ENCODE assay signal across 1 cellular context in genomic region chr6:23106951-23107350, GRCh38.
TF ChIP-seq lines count a peak whose summit lies in the region.

No MANE protein-coding gene starts in this region.

TF ChIP-seq in K562, 482 proteins besides CTCF, POLR2A, EP300 and RAD21 (continued from another document):
- TF ChIP-seq, protein P1, sequence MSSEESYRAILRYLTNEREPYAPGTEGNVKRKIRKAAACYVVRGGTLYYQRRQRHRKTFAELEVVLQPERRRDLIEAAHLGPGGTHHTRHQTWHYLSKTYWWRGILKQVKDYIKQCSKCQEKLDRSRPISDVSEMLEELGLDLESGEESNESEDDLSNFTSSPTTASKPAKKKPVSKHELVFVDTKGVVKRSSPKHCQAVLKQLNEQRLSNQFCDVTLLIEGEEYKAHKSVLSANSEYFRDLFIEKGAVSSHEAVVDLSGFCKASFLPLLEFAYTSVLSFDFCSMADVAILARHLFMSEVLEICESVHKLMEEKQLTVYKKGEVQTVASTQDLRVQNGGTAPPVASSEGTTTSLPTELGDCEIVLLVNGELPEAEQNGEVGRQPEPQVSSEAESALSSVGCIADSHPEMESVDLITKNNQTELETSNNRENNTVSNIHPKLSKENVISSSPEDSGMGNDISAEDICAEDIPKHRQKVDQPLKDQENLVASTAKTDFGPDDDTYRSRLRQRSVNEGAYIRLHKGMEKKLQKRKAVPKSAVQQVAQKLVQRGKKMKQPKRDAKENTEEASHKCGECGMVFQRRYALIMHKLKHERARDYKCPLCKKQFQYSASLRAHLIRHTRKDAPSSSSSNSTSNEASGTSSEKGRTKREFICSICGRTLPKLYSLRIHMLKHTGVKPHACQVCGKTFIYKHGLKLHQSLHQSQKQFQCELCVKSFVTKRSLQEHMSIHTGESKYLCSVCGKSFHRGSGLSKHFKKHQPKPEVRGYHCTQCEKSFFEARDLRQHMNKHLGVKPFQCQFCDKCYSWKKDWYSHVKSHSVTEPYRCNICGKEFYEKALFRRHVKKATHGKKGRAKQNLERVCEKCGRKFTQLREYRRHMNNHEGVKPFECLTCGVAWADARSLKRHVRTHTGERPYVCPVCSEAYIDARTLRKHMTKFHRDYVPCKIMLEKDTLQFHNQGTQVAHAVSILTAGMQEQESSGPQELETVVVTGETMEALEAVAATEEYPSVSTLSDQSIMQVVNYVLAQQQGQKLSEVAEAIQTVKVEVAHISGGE (CRISPR knock-in tag; IDR thresholded peaks at IDR 0.05), result no peak
- TF ChIP-seq, protein P2, sequence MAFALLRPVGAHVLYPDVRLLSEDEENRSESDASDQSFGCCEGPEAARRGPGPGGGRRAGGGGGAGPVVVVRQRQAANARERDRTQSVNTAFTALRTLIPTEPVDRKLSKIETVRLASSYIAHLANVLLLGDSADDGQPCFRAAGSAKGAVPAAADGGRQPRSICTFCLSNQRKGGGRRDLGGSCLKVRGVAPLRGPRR (CRISPR knock-in tag; IDR thresholded peaks at IDR 0.05), result no peak
- TF ChIP-seq YY1 (IDR thresholded peaks at IDR 0.05; ENCODE audit: borderline replicate concordance in 1 of 3, control insufficient read depth in 1 of 3, extremely low read depth in 1 of 3, insufficient read depth in 3 of 3, insufficient read length in 1 of 3, insufficient replicate concordance in 2 of 3, low read depth in 1 of 3, low read length in 2 of 3), result no peak
- no peak for TF ChIP-seq ZNF280B (CRISPR knock-in tag; IDR thresholded peaks at IDR 0.05)
- no peak for TF ChIP-seq UBTF (IDR thresholded peaks at IDR 0.05; ENCODE audit: borderline replicate concordance in 1 of 2, low read depth in 2 of 2, low read length in 2 of 2)
- TF ChIP-seq MYC (IDR thresholded peaks at IDR 0.05; ENCODE audit: low read depth, low read length), result no peak
- no peak for TF ChIP-seq MYC (CRISPR knock-in tag; IDR thresholded peaks at IDR 0.05; ENCODE audit: borderline replicate concordance, low read depth)
- TF ChIP-seq ZSCAN32 (CRISPR knock-in tag; IDR thresholded peaks at IDR 0.05), result no peak
TF ChIP-seq in K562: peak in this region for 0.
